ENCODE assay signal across 22 cellular contexts in genomic region chr20:58676161-58676560, GRCh38. TPM values are rescaled to one million over a fixed set of nuclear protein-coding genes. Genes with fewer than 3 reads are reported as not detected.
DNase-seq lines count a peak whose midpoint lies in the region; ATAC-seq, FAIRE-seq and TF ChIP-seq lines count a peak whose summit lies in the region.
"Had no signal": no experiment of that assay in that cellular context is flagged by ENCODE, and none has a peak within 500 bp of the region (broad histone marks: within the 10 kb centered on the region; RNA-seq: fewer than 3 reads in every experiment).

No MANE protein-coding gene starts in this region.

- no peak for TF ChIP-seq RAD21 in HepG2 (CRISPR knock-in tag; IDR thresholded peaks at IDR 0.05)

- intact Hi-C loops in HepG2 (cut with micrococcal nuclease; ENCODE audit: unreplicated experiment): no loop called here
- intact Hi-C loops in right lobe of liver (cut with DNase I): no loop called here
- intact Hi-C loops in esophagus muscularis mucosa (cut with DNase I): no loop called here
- intact Hi-C loops in Right ventricle myocardium superior (cut with DNase I): no loop called here

- H3K36me3 Mint-ChIP-seq in osteocyte (ENCODE audit: unreplicated experiment): peaks cover 52% of the 10 kb centered on the region

- FAIRE-seq in HepG2 (lab: Jason Lieb, UNC): no peak
- FAIRE-seq: GM12891, GM19239 had no signal

- H4K20me1 ChIP-seq in HepG2 (ENCODE audit: insufficient read depth, low read length): no peaks in the 10 kb centered on the region

- no peaks in the 10 kb centered on the region for H3K4me1 Mint-ChIP-seq in osteocyte (ENCODE audit: unreplicated experiment)
- H3K4me1 Mint-ChIP-seq: B cell, IgD-negative memory B cell had no signal

- H3K9me3 ChIP-seq in HepG2 (ENCODE audit: low read length): no peaks in the 10 kb centered on the region
- H3K9me3 ChIP-seq in right lobe of liver: no peaks in the 10 kb centered on the region
- no peaks in the 10 kb centered on the region for H3K9me3 ChIP-seq in RWPE2 (ENCODE audit: severe bottlenecking)
- H3K9me3 ChIP-seq in esophagus muscularis mucosa: no peaks in the 10 kb centered on the region
- H3K9me3 ChIP-seq: BLaER1 treated with 17β-estradiol and CSF1 and Interleukin-3, amounts not matched to agents 10 nM and 100 nM had no signal

- no peaks in the 10 kb centered on the region for H3K79me2 ChIP-seq in HepG2 (ENCODE audit: insufficient read depth, low read length)

- H3K4me3 ChIP-seq in HepG2 (replicated peaks in 1 of 3; ENCODE audit: insufficient read depth in 1 of 3, low read depth in 2 of 3, low read length in 3 of 3): no peak overlapping the region
- no peak overlapping the region for H3K4me3 ChIP-seq in right lobe of liver
- no peak overlapping the region for H3K4me3 ChIP-seq in RWPE2 (ENCODE audit: severe bottlenecking)
- no peak overlapping the region for H3K4me3 ChIP-seq in esophagus muscularis mucosa
- H3K4me3 ChIP-seq: BLaER1 treated with 17β-estradiol and CSF1 and Interleukin-3, amounts not matched to agents 10 nM and 100 nM had no signal

- H2AFZ ChIP-seq in HepG2 (ENCODE audit: low read length): no peak overlapping the region

- no peak overlapping the region for H3K4me2 ChIP-seq in HepG2 (ENCODE audit: low read depth, low read length)
- H3K4me2 ChIP-seq: BLaER1 treated with 17β-estradiol and CSF1 and Interleukin-3, amounts not matched to agents 10 nM and 100 nM had no signal

- CTCF ChIA-PET in HepG2 (lab: Yijun Ruan, JAX; ENCODE audit: low intra/inter-chr PET ratio, low total read pairs): no interaction called here

- 98% methylated on average over 19 of the region's 19 CpGs for WGBS in HepG2 (ENCODE audit: low lambda C conversion rate)
- 93% methylated on average over 10 of the region's 19 CpGs for WGBS in right lobe of liver (ENCODE audit: insufficient coverage, low coverage, low lambda C conversion rate, missing lambda C conversion rate)
- 89% methylated on average over 19 of the region's 19 CpGs for WGBS in esophagus muscularis mucosa

- no peak overlapping the region for H3K27ac ChIP-seq in HepG2 (ENCODE audit: extremely low read length, insufficient read depth, low read length)
- H3K27ac ChIP-seq in right lobe of liver: no peak overlapping the region
- H3K27ac ChIP-seq in RWPE2 (ENCODE audit: poor library complexity, severe bottlenecking): no peak overlapping the region
- H3K27ac ChIP-seq in esophagus muscularis mucosa (replicated peaks in 1 of 4): no peak overlapping the region
- H3K27ac ChIP-seq: BLaER1 treated with 17β-estradiol and CSF1 and Interleukin-3, amounts not matched to agents 10 nM and 100 nM had no signal

- DNase-seq in HepG2 (ENCODE audit: low spot score): no peak
- no peak for DNase-seq in right lobe of liver
- DNase-seq in RWPE2 (ENCODE audit: low spot score): peak; percentile 59
- DNase-seq in esophagus muscularis mucosa (ENCODE audit: extremely low spot score): peak; percentile 57
- DNase-seq in osteocyte (ENCODE audit: extremely low spot score, unreplicated experiment): peak; percentile 80
- no peak for DNase-seq in NCI-H446 (lab: John Stamatoyannopoulos, UW)
- DNase-seq in Right ventricle myocardium superior: no peak
- DNase-seq: CD8-positive, alpha-beta memory T cell; COR-L47; DMS 273 treated with DMSO at 0.1 percent for 48 hours; DMS53; DND-41; EL; GOT3; H7; KBM-7 had no signal

- no peaks in the 10 kb centered on the region for H3K27me3 Mint-ChIP-seq in osteocyte (ENCODE audit: unreplicated experiment)
- H3K27me3 Mint-ChIP-seq: B cell; CD8-positive, alpha-beta memory T cell had no signal

- no TSS peak for BruUV-seq in HepG2 (replicated peaks; lab: Mats Ljungman, UMichigan)

- H3K9ac ChIP-seq in HepG2 (ENCODE audit: insufficient read depth, low read depth, low read length): no peak overlapping the region
- H3K9ac ChIP-seq: BLaER1 treated with 17β-estradiol and CSF1 and Interleukin-3, amounts not matched to agents 10 nM and 100 nM had no signal

- POLR2A ChIA-PET in HepG2 (lab: Yijun Ruan, JAX): no interaction called here

- peaks cover 27 to 77% of the 10 kb centered on the region in 2 experiments for H3K36me3 ChIP-seq in HepG2 (replicated peaks in 1 of 2; ENCODE audit: control insufficient read depth in 1 of 2, insufficient read depth in 2 of 2, low read length in 2 of 2)
- peaks cover 0 to 56% (median 17%) of the 10 kb centered on the region in 4 donors for H3K36me3 ChIP-seq in right lobe of liver
- peaks cover 91% of the 10 kb centered on the region for H3K36me3 ChIP-seq in RWPE2 (ENCODE audit: low read depth)
- peaks cover 34 to 95% (median 82%) of the 10 kb centered on the region in 4 donors for H3K36me3 ChIP-seq in esophagus muscularis mucosa

- H3K4me1 ChIP-seq in HepG2 (ENCODE audit: insufficient read depth, low read length): no peaks in the 10 kb centered on the region
- no peaks in the 10 kb centered on the region for H3K4me1 ChIP-seq in right lobe of liver
- H3K4me1 ChIP-seq in RWPE2 (ENCODE audit: insufficient read depth, poor library complexity, severe bottlenecking): no peaks in the 10 kb centered on the region
- H3K4me1 ChIP-seq in esophagus muscularis mucosa: peaks cover 0 to under 1% (median 0%) of the 10 kb centered on the region in 4 donors
- H3K4me1 ChIP-seq: BLaER1 treated with 17β-estradiol and CSF1 and Interleukin-3, amounts not matched to agents 10 nM and 100 nM had no signal

- no peaks in the 10 kb centered on the region for H3K9me3 Mint-ChIP-seq in osteocyte (ENCODE audit: unreplicated experiment)
- H3K9me3 Mint-ChIP-seq: CD8-positive, alpha-beta memory T cell; IgD-negative memory B cell had no signal

- H3K4me3 Mint-ChIP-seq in osteocyte (ENCODE audit: unreplicated experiment): no peak overlapping the region
- H3K4me3 Mint-ChIP-seq: B cell; CD8-positive, alpha-beta memory T cell had no signal

- in situ Hi-C loops in HepG2 (cut with HindIII; ENCODE audit: extremely low pct_ligation_motif_present, low pct_unique_long_range_greater_than_20kb): no loop called here

- TF ChIP-seq CTCF in HepG2 (CRISPR knock-in tag; IDR thresholded peaks at IDR 0.05) (no peak), right lobe of liver (IDR thresholded peaks at IDR 0.05) (no peak), RWPE2 (IDR thresholded peaks at IDR 0.05; ENCODE audit: poor library complexity, severe bottlenecking) (no peak), esophagus muscularis mucosa (IDR thresholded peaks at IDR 0.05) (no peak), osteocyte (IDR thresholded peaks at IDR 0.05) (no peak)

- ATAC-seq in HepG2 (no peak), right lobe of liver (no peak), RWPE2 (ENCODE audit: low read depth) (no peak), HG03196 (IDR thresholded peaks at IDR 0.05; ENCODE audit: unreplicated experiment) (no peak), Right ventricle myocardium superior (ENCODE audit: poor library complexity) (no peak)

- TF ChIP-seq POLR2A in HepG2 (IDR thresholded peaks at IDR 0.05; ENCODE audit: insufficient read depth in 1 of 2, low read depth in 2 of 2, low read length in 2 of 2) (no peak), right lobe of liver (IDR thresholded peaks at IDR 0.05) (no peak), esophagus muscularis mucosa (IDR thresholded peaks at IDR 0.05; ENCODE audit: low read depth) (no peak)

- no peaks in the 10 kb centered on the region for H3K27me3 ChIP-seq in HepG2 (ENCODE audit: control insufficient read depth in 1 of 2, insufficient read depth in 2 of 2, low read length in 2 of 2)
- H3K27me3 ChIP-seq in right lobe of liver: no peaks in the 10 kb centered on the region
- H3K27me3 ChIP-seq in RWPE2 (ENCODE audit: insufficient read depth, poor library complexity, severe bottlenecking): no peaks in the 10 kb centered on the region
- H3K27me3 ChIP-seq in esophagus muscularis mucosa: no peaks in the 10 kb centered on the region
- H3K27me3 ChIP-seq: BLaER1 treated with 17β-estradiol and CSF1 and Interleukin-3, amounts not matched to agents 10 nM and 100 nM had no signal

- no peak overlapping the region for H3K27ac Mint-ChIP-seq in osteocyte (ENCODE audit: unreplicated experiment)
- H3K27ac Mint-ChIP-seq: B cell had no signal

- no peak for TF ChIP-seq EP300 in HepG2 (IDR thresholded peaks at IDR 0.05; ENCODE audit: low read depth in 2 of 2, low read length in 2 of 2)
- TF ChIP-seq EP300 in HepG2 (CRISPR knock-in tag; IDR thresholded peaks at IDR 0.05; ENCODE audit: borderline replicate concordance): no peak
- TF ChIP-seq EP300 in esophagus muscularis mucosa (IDR thresholded peaks at IDR 0.05): no peak

RNA-seq across cellular contexts. Expression of gene NPEPL1, which starts 16.4 kb away (rescaled TPM):
- total RNA-seq in HepG2 (2016; rRNA removed; fragmentation: Illumina TruSeq; extraction: Trizol): 0.60 and 4.1 TPM in 2 replicates
- total RNA-seq in HepG2 (2016; cell fraction: cytosol; rRNA removed; fragmentation: Illumina TruSeq; extraction: Trizol; ENCODE audit: low read depth): 3.0 and 3.1 TPM in 2 replicates
- total RNA-seq in HepG2 (2016; cell fraction: insoluble cytoplasmic fraction; rRNA removed; fragmentation: Illumina TruSeq; extraction: Trizol): 0.30 and 4.3 TPM in 2 replicates
- 0.96 and 1.0 TPM in 2 replicates for total RNA-seq in HepG2 (2016; cell fraction: membrane; rRNA removed; fragmentation: Illumina TruSeq; extraction: Trizol)
- 8.0 and 8.6 TPM in 2 replicates for total RNA-seq in HepG2 (2016; cell fraction: nucleus; rRNA removed; fragmentation: Illumina TruSeq; extraction: Trizol)
- polyA plus RNA-seq in HepG2 (2011; rRNA removed): 7.5 and 9.9 TPM in 2 replicates
- 1.3 and 1.9 TPM in 2 replicates for polyA plus RNA-seq in HepG2 (2011; cell fraction: cytosol; rRNA removed)
- polyA plus RNA-seq in HepG2 (2011; cell fraction: nucleus; rRNA removed): 184 and 219 TPM in 2 replicates
- 16.9 and 23.0 TPM in 2 replicates for polyA plus RNA-seq in HepG2 (2012)
- 0.41 and 0.51 TPM in 2 replicates for polyA plus RNA-seq in HepG2 (2016; cell fraction: cytosol; fragmentation: Illumina TruSeq; extraction: Trizol; ENCODE audit: low read depth)
- polyA plus RNA-seq in HepG2 (2016; cell fraction: insoluble cytoplasmic fraction; fragmentation: Illumina TruSeq; extraction: Trizol; ENCODE audit: low read depth): 0.69 and 1.4 TPM in 2 replicates
- 0.55 and 0.71 TPM in 2 replicates for polyA plus RNA-seq in HepG2 (2016; cell fraction: membrane; fragmentation: Illumina TruSeq; extraction: Trizol; ENCODE audit: low read depth)
- 49.5 and 52.8 TPM in 2 replicates for polyA plus RNA-seq in HepG2 (2016; cell fraction: nucleus; fragmentation: Illumina TruSeq; extraction: Trizol; ENCODE audit: insufficient read depth, low read depth)
- 8.5 and 18.0 TPM in 2 replicates for polyA minus RNA-seq in HepG2 (2011; rRNA and poly(A)+ RNA removed; ENCODE audit: low replicate concordance)
- 0.49 and 0.88 TPM in 2 replicates for polyA minus RNA-seq in HepG2 (2011; cell fraction: cytosol; rRNA and poly(A)+ RNA removed)
- 24.2 and 30.1 TPM in 2 replicates for polyA minus RNA-seq in HepG2 (2011; cell fraction: nucleus; rRNA and poly(A)+ RNA removed)
- 10 to 100 TPM in 5 of 6 experiments, 1 to 10 TPM in 1; 7.7 to 13.9 (median 10.1) TPM for total RNA-seq in right lobe of liver
- total RNA-seq in esophagus muscularis mucosa: 10 to 100 TPM; 29.0 to 59.0 (median 50.5) TPM
- total RNA-seq in osteocyte: 13.1 and 13.6 TPM in 2 replicates
- total RNA-seq in Right ventricle myocardium superior: 24.4 TPM

RNA-seq across cellular contexts. Expression of gene STX16, which starts 25.1 kb away (rescaled TPM):
- total RNA-seq in HepG2 (2016; rRNA removed; fragmentation: Illumina TruSeq; extraction: Trizol): 28.0 and 40.5 TPM in 2 replicates
- total RNA-seq in HepG2 (2016; cell fraction: cytosol; rRNA removed; fragmentation: Illumina TruSeq; extraction: Trizol; ENCODE audit: low read depth): 42.2 and 47.4 TPM in 2 replicates
- total RNA-seq in HepG2 (2016; cell fraction: insoluble cytoplasmic fraction; rRNA removed; fragmentation: Illumina TruSeq; extraction: Trizol): 26.0 and 32.7 TPM in 2 replicates
- 41.8 and 44.6 TPM in 2 replicates for total RNA-seq in HepG2 (2016; cell fraction: membrane; rRNA removed; fragmentation: Illumina TruSeq; extraction: Trizol)
- total RNA-seq in HepG2 (2016; cell fraction: nucleus; rRNA removed; fragmentation: Illumina TruSeq; extraction: Trizol): 52.2 and 59.0 TPM in 2 replicates
- polyA plus RNA-seq in HepG2 (2011; rRNA removed): 72.7 and 79.2 TPM in 2 replicates
- polyA plus RNA-seq in HepG2 (2011; cell fraction: cytosol; rRNA removed): 37.3 and 55.0 TPM in 2 replicates
- 168 and 204 TPM in 2 replicates for polyA plus RNA-seq in HepG2 (2011; cell fraction: nucleus; rRNA removed)
- polyA plus RNA-seq in HepG2 (2012): 88.7 and 102 TPM in 2 replicates
- polyA plus RNA-seq in HepG2 (2016; cell fraction: cytosol; fragmentation: Illumina TruSeq; extraction: Trizol; ENCODE audit: low read depth): 6.6 and 6.7 TPM in 2 replicates
- polyA plus RNA-seq in HepG2 (2016; cell fraction: insoluble cytoplasmic fraction; fragmentation: Illumina TruSeq; extraction: Trizol; ENCODE audit: low read depth): 48.8 and 56.0 TPM in 2 replicates
- 27.8 and 29.3 TPM in 2 replicates for polyA plus RNA-seq in HepG2 (2016; cell fraction: membrane; fragmentation: Illumina TruSeq; extraction: Trizol; ENCODE audit: low read depth)
- polyA plus RNA-seq in HepG2 (2016; cell fraction: nucleus; fragmentation: Illumina TruSeq; extraction: Trizol; ENCODE audit: insufficient read depth, low read depth): 245 and 266 TPM in 2 replicates
- polyA minus RNA-seq in HepG2 (2011; rRNA and poly(A)+ RNA removed; ENCODE audit: low replicate concordance): 15.4 and 22.9 TPM in 2 replicates
- 18.4 and 26.0 TPM in 2 replicates for polyA minus RNA-seq in HepG2 (2011; cell fraction: cytosol; rRNA and poly(A)+ RNA removed)
- polyA minus RNA-seq in HepG2 (2011; cell fraction: nucleus; rRNA and poly(A)+ RNA removed): 99.9 and 121 TPM in 2 replicates
- 10 to 100 TPM; 18.1 to 25.3 (median 22.2) TPM for total RNA-seq in right lobe of liver
- 10 to 100 TPM; 36.6 to 57.7 (median 43.5) TPM for total RNA-seq in esophagus muscularis mucosa
- 66.9 and 67.0 TPM in 2 replicates for total RNA-seq in osteocyte
- 21.8 TPM for total RNA-seq in Right ventricle myocardium superior

Comparison
In these comparisons a context has a peak if more than half of its experiments do, and no peak if none do; other contexts are left out.
1. DNase-seq: peak in RWPE2 (single experiment), esophagus muscularis mucosa (single experiment) and osteocyte (single experiment); none in HepG2 (single experiment), right lobe of liver (0 of 3), NCI-H446 (0 of 2) and Right ventricle myocardium superior (single experiment).